ENCODE assay signal across 12 cellular contexts in the genomic region with DNA sequence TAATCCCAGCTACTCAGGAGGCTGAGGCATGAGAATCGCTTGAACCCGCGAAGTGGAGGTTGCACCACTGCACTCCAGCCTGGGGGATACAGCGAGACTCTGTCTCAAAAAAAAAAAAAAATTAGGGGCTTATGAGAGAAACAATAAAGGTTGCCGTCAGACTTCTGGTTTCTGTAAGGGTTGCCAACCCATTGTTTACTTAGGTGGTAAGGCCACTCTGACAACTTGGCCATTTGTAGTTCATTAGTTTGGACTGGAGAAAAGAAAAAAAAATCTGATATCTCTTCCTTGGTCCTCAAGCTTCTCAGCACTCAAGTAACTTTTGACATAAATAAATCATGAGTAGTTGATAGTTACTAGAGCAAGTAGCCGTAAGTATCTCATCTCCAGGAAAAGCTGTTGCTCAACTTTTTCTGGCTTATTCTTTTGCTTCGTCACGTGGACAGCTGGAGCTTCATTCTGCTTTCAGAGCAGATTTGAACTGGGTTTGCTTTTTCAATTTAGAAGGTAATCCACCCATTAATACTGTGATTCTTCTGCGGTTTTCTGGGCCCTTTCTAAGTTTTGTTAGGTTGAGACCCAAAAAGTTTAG. TPM values are rescaled to one million over a fixed set of nuclear protein-coding genes. Genes with fewer than 3 reads are reported as not detected.
DNase-seq lines count a peak whose midpoint lies in the region; ATAC-seq, FAIRE-seq and TF ChIP-seq lines count a peak whose summit lies in the region.
"Had no signal": no experiment of that assay in that cellular context is flagged by ENCODE, and none has a peak within 500 bp of the region (broad histone marks: within the 10 kb centered on the region; RNA-seq: fewer than 3 reads in every experiment).

No MANE protein-coding gene starts in this region.

- no TSS peak for BruUV-seq in K562 (replicated peaks; lab: Mats Ljungman, UMichigan)

- H3K9ac ChIP-seq in GM23248 = peak overlapping the region; percentile 11; the same call in 1 of the 2 replicates
- no peak overlapping the region for H3K9ac ChIP-seq in K562 (ENCODE audit: insufficient read depth in 1 of 2, low read depth in 2 of 2, low read length in 2 of 2)
- peak overlapping the region in 1 of 3 donors; percentile 39 for H3K9ac ChIP-seq in skeletal muscle tissue (ENCODE audit: low read depth in 1 of 3, low read length in 3 of 3)
- H3K9ac ChIP-seq in neuronal stem cell (ENCODE audit: low read depth, low read length, poor library complexity) = no peak overlapping the region

- no peak overlapping the region for H2AFZ ChIP-seq in GM23248
- H2AFZ ChIP-seq in K562 (ENCODE audit: low read depth, low read length) = no peak overlapping the region
- H2AFZ ChIP-seq in hepatocyte = no peak overlapping the region
- H2AFZ ChIP-seq in neuronal stem cell (ENCODE audit: low read length) = no peak overlapping the region

- peak; percentile 69 for ATAC-seq in K562
- no peak for ATAC-seq in HG03095 (IDR thresholded peaks at IDR 0.05; ENCODE audit: unreplicated experiment)

- peaks cover 100% of the 10 kb centered on the region for H3K79me2 ChIP-seq in GM23248 (ENCODE audit: insufficient read depth)
- peaks cover 96% of the 10 kb centered on the region for H3K79me2 ChIP-seq in K562 (ENCODE audit: control insufficient read depth, insufficient read depth, low read length)
- peaks cover 99% of the 10 kb centered on the region for H3K79me2 ChIP-seq in hepatocyte

- H3K9me2 ChIP-seq in GM23248 (ENCODE audit: insufficient read depth) (no peaks in the 10 kb centered on the region), hepatocyte (replicated peaks; ENCODE audit: insufficient read depth) (no peaks in the 10 kb centered on the region)

- no peak overlapping the region for H3K14ac ChIP-seq in neuronal stem cell (ENCODE audit: low read length)

- H2BK12ac ChIP-seq in neuronal stem cell (ENCODE audit: low read length) = no peak overlapping the region

- TF ChIP-seq CTCF in K562 (IDR thresholded peaks at IDR 0.05 in 2 of 3, conservative IDR thresholded peaks at IDR 0.05 in 1 of 3; ENCODE audit: insufficient read depth in 2 of 3, low read depth in 1 of 3, low read length in 3 of 3) (no peak), hepatocyte (IDR thresholded peaks at IDR 0.05; ENCODE audit: poor library complexity) (no peak), BE2C (IDR thresholded peaks at IDR 0.05; ENCODE audit: low read depth, low read length) (no peak), WERI-Rb-1 (IDR thresholded peaks at IDR 0.05; ENCODE audit: low read depth, low read length) (no peak)

- H3K27me3 ChIP-seq in GM23248 (replicated peaks; ENCODE audit: insufficient read depth) = no peaks in the 10 kb centered on the region
- H3K27me3 ChIP-seq in K562 (ENCODE audit: control insufficient read depth in 2 of 2, insufficient read depth in 2 of 2, low read length in 2 of 2) = no peaks in the 10 kb centered on the region
- H3K27me3 ChIP-seq in hepatocyte = no peaks in the 10 kb centered on the region
- no peaks in the 10 kb centered on the region for H3K27me3 ChIP-seq in skeletal muscle tissue (ENCODE audit: control insufficient read depth in 3 of 3, insufficient read depth in 3 of 3, low read length in 3 of 3)
- H3K27me3 ChIP-seq in BE2C = no peaks in the 10 kb centered on the region
- no peaks in the 10 kb centered on the region for H3K27me3 ChIP-seq in neuronal stem cell (ENCODE audit: control insufficient read depth in 3 of 3, insufficient read depth in 3 of 3, low read depth in 1 of 3, low read length in 3 of 3)
- no peaks in the 10 kb centered on the region for H3K27me3 ChIP-seq in WERI-Rb-1 (ENCODE audit: insufficient read depth, low read depth, severe bottlenecking)

- TF ChIP-seq EP300 in K562 (IDR thresholded peaks at IDR 0.05; ENCODE audit: low read length) = no peak

- in situ Hi-C loops in GM23248 (cut with MboI) (no loop called here), K562 (cut with MboI) (no loop called here)

- FAIRE-seq in K562 (lab: Jason Lieb, UNC) = peak; percentile 92

- no peak for TF ChIP-seq POLR2A in K562 (conservative IDR thresholded peaks at IDR 0.05)

- no peak overlapping the region for H3K18ac ChIP-seq in neuronal stem cell (ENCODE audit: low read length)

- H4K20me1 ChIP-seq in GM23248 (ENCODE audit: insufficient read depth) = peaks cover 22% of the 10 kb centered on the region; the same call in 1 of the 2 replicates
- peaks cover 17% of the 10 kb centered on the region; the same call in 1 of the 2 replicates for H4K20me1 ChIP-seq in K562 (replicated peaks; ENCODE audit: control insufficient read depth, insufficient read depth, low read length)
- peaks cover 58% of the 10 kb centered on the region for H4K20me1 ChIP-seq in hepatocyte (ENCODE audit: insufficient read depth, poor library complexity, severe bottlenecking)

- no peak overlapping the region for H2AK5ac ChIP-seq in neuronal stem cell (ENCODE audit: low read depth, low read length)

- H3K23ac ChIP-seq in neuronal stem cell (ENCODE audit: low read depth, low read length, poor library complexity) = no peak overlapping the region

- no peak overlapping the region for H4K8ac ChIP-seq in neuronal stem cell (ENCODE audit: low read depth, low read length)

- H3K9me3 ChIP-seq in GM23248 (ENCODE audit: low read depth) (no peaks in the 10 kb centered on the region), K562 (replicated peaks; ENCODE audit: control insufficient read depth, insufficient read depth, low read depth, low read length) (no peaks in the 10 kb centered on the region), hepatocyte (ENCODE audit: low read depth) (no peaks in the 10 kb centered on the region), skeletal muscle tissue (ENCODE audit: control insufficient read depth in 3 of 3, low read length in 3 of 3) (no peaks in the 10 kb centered on the region), BE2C (no peaks in the 10 kb centered on the region), neuronal stem cell (replicated peaks in 1 of 2; ENCODE audit: control insufficient read depth in 2 of 2, insufficient read depth in 1 of 2, low read depth in 1 of 2, low read length in 2 of 2) (peaks cover 0 to 2% of the 10 kb centered on the region in 2 donors), WERI-Rb-1 (ENCODE audit: severe bottlenecking) (no peaks in the 10 kb centered on the region)

- DNase-seq in GM23248 = peak; percentile 78
- DNase-seq in K562 (ENCODE audit: extremely low read depth in 1 of 4, low spot score in 3 of 4) = peak in 2 of 4 experiments; percentile 22 to 53
- peak; percentile 42 for DNase-seq in hepatocyte (ENCODE audit: low spot score)
- DNase-seq in BE2C = no peak
- no peak for DNase-seq in neuronal stem cell (ENCODE audit: low spot score)
- no peak for DNase-seq in WERI-Rb-1
- DNase-seq: NCI-H69, retina, T1000 had no signal

- 54 to 56% methylated on average over 9 of the region's 9 CpGs for WGBS in GM23248 (ENCODE audit: low coverage in 1 of 2, low lambda C conversion rate in 2 of 2, missing lambda C conversion rate in 2 of 2), 2 experiments
- 10% methylated on average over 5 of the region's 9 CpGs for WGBS in K562 (ENCODE audit: insufficient coverage, low coverage, missing lambda C conversion rate)
- 84% methylated on average over 9 of the region's 9 CpGs for WGBS in hepatocyte (ENCODE audit: low lambda C conversion rate, missing lambda C conversion rate)
- WGBS in neuronal stem cell (ENCODE audit: extremely low coverage in 2 of 2, insufficient read length in 2 of 2, insufficient replicate concordance in 1 of 2), 2 donors = no CpG with 5 or more reads among the region's 9 CpGs

- no peak overlapping the region for H2BK120ac ChIP-seq in neuronal stem cell (ENCODE audit: low read depth, low read length)

- H2BK5ac ChIP-seq in neuronal stem cell (ENCODE audit: low read length) = no peak overlapping the region

- H3K9me1 ChIP-seq in K562 (ENCODE audit: control insufficient read depth, insufficient read depth, low read length) = no peaks in the 10 kb centered on the region

- no peak overlapping the region for H4K91ac ChIP-seq in neuronal stem cell (ENCODE audit: low read depth, low read length, poor library complexity)

- no peak overlapping the region for H3K4ac ChIP-seq in neuronal stem cell (ENCODE audit: low read length)

- H3K36me3 ChIP-seq in GM23248 (ENCODE audit: low read depth) (no peaks in the 10 kb centered on the region), K562 (ENCODE audit: control insufficient read depth, insufficient read depth, low read length) (peaks cover 11% of the 10 kb centered on the region; the same call in 2 of the 3 replicates), hepatocyte (replicated peaks; ENCODE audit: insufficient read depth, low read depth) (no peaks in the 10 kb centered on the region), skeletal muscle tissue (ENCODE audit: control insufficient read depth in 3 of 3, insufficient read depth in 3 of 3, low read length in 3 of 3) (peaks cover 0 to 2% (median 0%) of the 10 kb centered on the region in 3 donors), BE2C (no peaks in the 10 kb centered on the region), neuronal stem cell (replicated peaks in 1 of 2; ENCODE audit: control insufficient read depth in 2 of 2, insufficient read depth in 2 of 2, low read length in 2 of 2) (peaks cover 0 to 13% of the 10 kb centered on the region in 2 donors), WERI-Rb-1 (peaks cover 14% of the 10 kb centered on the region)

- H3K4me2 ChIP-seq in GM23248 (ENCODE audit: unreplicated experiment) (peak overlapping the region; percentile 19), K562 (ENCODE audit: insufficient read depth, low read length) (no peak overlapping the region), hepatocyte (no peak overlapping the region), neuronal stem cell (ENCODE audit: insufficient read depth, low read length, poor library complexity, severe bottlenecking) (no peak overlapping the region)

- POLR2A ChIA-PET in K562 (lab: Yijun Ruan, JAX) = interaction anchor here (0.6 to 1.3 kb wide), 7 partner anchors 9 to 562 kb away, joined by 3 to 6 read pairs (median 3); a partner anchor contains a TSS

- intact Hi-C loops in K562 (cut with micrococcal nuclease) = no loop called here

- H3K27ac ChIP-seq in GM23248 = peak overlapping the region; percentile 15; the same call in 1 of the 2 replicates
- peak overlapping the region; percentile 52; the same call in 1 of the 3 replicates for H3K27ac ChIP-seq in K562 (ENCODE audit: extremely low read depth, low read depth, low read length)
- H3K27ac ChIP-seq in hepatocyte = peak overlapping the region; percentile 20
- H3K27ac ChIP-seq in skeletal muscle tissue (ENCODE audit: low read depth, low read length) = peak overlapping the region; percentile 66
- no peak overlapping the region for H3K27ac ChIP-seq in neuronal stem cell (replicated peaks; ENCODE audit: low read length)
- no peak overlapping the region for H3K27ac ChIP-seq in WERI-Rb-1

- H3F3A ChIP-seq in GM23248 (ENCODE audit: insufficient read depth) = no peaks in the 10 kb centered on the region

- H2BK15ac ChIP-seq in neuronal stem cell (ENCODE audit: low read length) = no peak overlapping the region

- TF ChIP-seq RAD21 in K562 (CRISPR knock-in tag; conservative IDR thresholded peaks at IDR 0.05 in 1 of 2, IDR thresholded peaks at IDR 0.05 in 1 of 2) = no peak

- H3K4me1 ChIP-seq in GM23248 (ENCODE audit: insufficient read depth) (peaks cover 14% of the 10 kb centered on the region), K562 (replicated peaks in 1 of 2; ENCODE audit: control insufficient read depth in 2 of 2, insufficient read depth in 2 of 2, low read length in 2 of 2) (peaks cover 9 to 16% of the 10 kb centered on the region in 2 experiments), hepatocyte (ENCODE audit: insufficient read depth) (peaks cover 4% of the 10 kb centered on the region), skeletal muscle tissue (ENCODE audit: control insufficient read depth in 3 of 3, insufficient read depth in 3 of 3, low read length in 3 of 3) (peaks cover 15 to 31% (median 17%) of the 10 kb centered on the region in 3 donors), BE2C (no peaks in the 10 kb centered on the region), neuronal stem cell (ENCODE audit: control insufficient read depth in 2 of 2, insufficient read depth in 1 of 2, low read depth in 1 of 2, low read length in 2 of 2) (no peaks in the 10 kb centered on the region)

- peaks cover 4% of the 10 kb centered on the region for H3K79me1 ChIP-seq in neuronal stem cell (ENCODE audit: low read depth, low read length)

- CTCF ChIA-PET in K562 (lab: Yijun Ruan, JAX; ENCODE audit: low intra/inter-chr PET ratio) = no interaction called here

- no peak overlapping the region for H3K4me3 ChIP-seq in GM23248
- no peak overlapping the region for H3K4me3 ChIP-seq in K562
- H3K4me3 ChIP-seq in hepatocyte = no peak overlapping the region
- peak overlapping the region in 1 of 3 donors; percentile 26 for H3K4me3 ChIP-seq in skeletal muscle tissue (ENCODE audit: low read length in 3 of 3)
- no peak overlapping the region for H3K4me3 ChIP-seq in BE2C (ENCODE audit: low read depth, low read length)
- no peak overlapping the region for H3K4me3 ChIP-seq in neuronal stem cell (ENCODE audit: low read length in 2 of 2)
- H3K4me3 ChIP-seq in WERI-Rb-1 (ENCODE audit: low read depth, low read length) = no peak overlapping the region
- H3K4me3 ChIP-seq: coronary artery had no signal

RNA-seq across cellular contexts. Expression of a gene that starts 9.4 kb away (rescaled TPM):
- total RNA-seq in GM23248 (2014; rRNA removed; shearing (Covaris generic)) = 34.9 and 40.5 TPM in 2 replicates
- polyA plus RNA-seq in GM23248 (2016; fragmentation: Nextera tagmentation; extraction: Ambion mirVana) (102 and 103 TPM in 2 replicates), K562 (2011; rRNA removed) (68.8 and 76.2 TPM in 2 replicates), K562 (2014; fragmentation: Illumina TruSeq; extraction: Trizol) (81.8 and 87.8 TPM in 2 replicates), K562 (2014; fragmentation: Nextera tagmentation; extraction: Ambion mirVana) (10 to 100 TPM; 11.0 to 18.6 TPM), K562 (2014; rRNA removed) (84.5 and 91.6 TPM in 2 replicates), hepatocyte (95.3 and 103 TPM in 2 replicates)
- 111 and 159 TPM in 2 replicates for total RNA-seq in K562 (2011; cell fraction: chromatin; rRNA removed; ENCODE audit: low replicate concordance)
- 71.4 and 72.4 TPM in 2 replicates for total RNA-seq in K562 (2011; cell fraction: nucleolus; rRNA removed)
- total RNA-seq in K562 (2011; cell fraction: nucleoplasm; rRNA removed) = 79.0 and 93.2 TPM in 2 replicates
- total RNA-seq in K562 (2014; rRNA removed) (29.0 and 41.7 TPM in 2 replicates), K562 (2014; rRNA removed; fragmentation: Illumina TruSeq; extraction: Trizol) (51.0 and 56.4 TPM in 2 replicates), K562 (2015; rRNA removed; fragmentation: Illumina TruSeq; extraction: Trizol) (57.5 and 59.9 TPM in 2 replicates), K562 (2021) (94.0 and 105 TPM in 2 replicates), hepatocyte (64.9 and 73.9 TPM in 2 replicates), skeletal muscle tissue (26.6 TPM)
- polyA plus RNA-seq in K562 (2011; cell fraction: cytosol; rRNA removed) = 46.1 and 50.8 TPM in 2 replicates
- polyA plus RNA-seq in K562 (2011; cell fraction: nucleus; rRNA removed) = 87.7 and 120 TPM in 2 replicates
- polyA plus RNA-seq in K562 (2012) = 55.3 and 59.0 TPM in 2 replicates
- 54.5 and 59.3 TPM in 2 replicates for polyA minus RNA-seq in K562 (2011; rRNA and poly(A)+ RNA removed)
- polyA minus RNA-seq in K562 (2011; cell fraction: cytosol; rRNA and poly(A)+ RNA removed) = 26.2 and 36.9 TPM in 2 replicates
- 29.8 and 37.3 TPM in 2 replicates for polyA minus RNA-seq in K562 (2011; cell fraction: nucleus; rRNA and poly(A)+ RNA removed)
- 120 TPM for polyA plus RNA-seq in BE2C (2012; ENCODE audit: insufficient read depth, insufficient read length, low read depth)
- polyA plus RNA-seq in neuronal stem cell (2013, experiment 1 of 2) = 33.6 TPM
- 39.3 TPM for polyA plus RNA-seq in neuronal stem cell (2013, experiment 2 of 2)

RNA-seq across cellular contexts. Expression of a gene that starts 11.6 kb away (rescaled TPM):
- 40.5 and 53.9 TPM in 2 replicates for total RNA-seq in GM23248 (2014; rRNA removed; shearing (Covaris generic))
- polyA plus RNA-seq in GM23248 (2016; fragmentation: Nextera tagmentation; extraction: Ambion mirVana) = 93.2 and 93.8 TPM in 2 replicates
- total RNA-seq in K562 (2011; cell fraction: chromatin; rRNA removed; ENCODE audit: low replicate concordance) = 15.6 and 44.0 TPM in 2 replicates
- 20.5 and 22.0 TPM in 2 replicates for total RNA-seq in K562 (2011; cell fraction: nucleolus; rRNA removed)
- 45.9 and 58.2 TPM in 2 replicates for total RNA-seq in K562 (2011; cell fraction: nucleoplasm; rRNA removed)
- total RNA-seq in K562 (2014; rRNA removed) = 275 and 313 TPM in 2 replicates
- total RNA-seq in K562 (2014; rRNA removed; fragmentation: Illumina TruSeq; extraction: Trizol) = 251 and 275 TPM in 2 replicates
- total RNA-seq in K562 (2015; rRNA removed; fragmentation: Illumina TruSeq; extraction: Trizol) = 287 and 321 TPM in 2 replicates
- total RNA-seq in K562 (2021) = 161 and 181 TPM in 2 replicates
- 189 and 280 TPM in 2 replicates for polyA plus RNA-seq in K562 (2011; rRNA removed)
- polyA plus RNA-seq in K562 (2011; cell fraction: cytosol; rRNA removed) = 54.1 and 108 TPM in 2 replicates
- 34.6 and 53.7 TPM in 2 replicates for polyA plus RNA-seq in K562 (2011; cell fraction: nucleus; rRNA removed)
- polyA plus RNA-seq in K562 (2012) = 167 and 221 TPM in 2 replicates
- 223 and 243 TPM in 2 replicates for polyA plus RNA-seq in K562 (2014; fragmentation: Illumina TruSeq; extraction: Trizol)
- polyA plus RNA-seq in K562 (2014; fragmentation: Nextera tagmentation; extraction: Ambion mirVana) = 100 to 1,000 TPM; 354 to 408 TPM
- polyA plus RNA-seq in K562 (2014; rRNA removed) = 381 and 429 TPM in 2 replicates
- polyA minus RNA-seq in K562 (2011; rRNA and poly(A)+ RNA removed) = 45.9 and 50.0 TPM in 2 replicates
- polyA minus RNA-seq in K562 (2011; cell fraction: cytosol; rRNA and poly(A)+ RNA removed) = 23.8 and 27.5 TPM in 2 replicates
- 14.0 and 25.8 TPM in 2 replicates for polyA minus RNA-seq in K562 (2011; cell fraction: nucleus; rRNA and poly(A)+ RNA removed)
- 228 and 247 TPM in 2 replicates for total RNA-seq in hepatocyte
- 193 and 256 TPM in 2 replicates for polyA plus RNA-seq in hepatocyte
- total RNA-seq in skeletal muscle tissue = 54.8 TPM
- polyA plus RNA-seq in BE2C (2012; ENCODE audit: insufficient read depth, insufficient read length, low read depth) = 66.6 TPM
- polyA plus RNA-seq in neuronal stem cell (2013, experiment 1 of 2) = 138 TPM
- polyA plus RNA-seq in neuronal stem cell (2013, experiment 2 of 2) = 148 TPM

RNA-seq across cellular contexts. Expression of a gene that starts 46.3 kb away (rescaled TPM):
- total RNA-seq in GM23248 (2014; rRNA removed; shearing (Covaris generic)) = not detected in 2 replicates
- polyA plus RNA-seq in GM23248 (2016; fragmentation: Nextera tagmentation; extraction: Ambion mirVana) (0.66 and 0.94 TPM in 2 replicates), K562 (2011; rRNA removed) (0.89 and 0.91 TPM in 2 replicates), K562 (2014; fragmentation: Illumina TruSeq; extraction: Trizol) (0.98 and 1.3 TPM in 2 replicates), K562 (2014; fragmentation: Nextera tagmentation; extraction: Ambion mirVana) (1 to 10 TPM; 2.0 TPM), K562 (2014; rRNA removed) (1.7 and 2.0 TPM in 2 replicates), hepatocyte (6.3 and 7.5 TPM in 2 replicates)
- 2.8 and 8.7 TPM in 2 replicates for total RNA-seq in K562 (2011; cell fraction: chromatin; rRNA removed; ENCODE audit: low replicate concordance)
- total RNA-seq in K562 (2011; cell fraction: nucleolus; rRNA removed) = 8.5 and 10.3 TPM in 2 replicates
- total RNA-seq in K562 (2011; cell fraction: nucleoplasm; rRNA removed) = 4.7 and 5.8 TPM in 2 replicates
- total RNA-seq in K562 (2014; rRNA removed) (2.1 and 2.3 TPM in 2 replicates), K562 (2014; rRNA removed; fragmentation: Illumina TruSeq; extraction: Trizol) (0.99 and 1.2 TPM in 2 replicates), K562 (2015; rRNA removed; fragmentation: Illumina TruSeq; extraction: Trizol) (1.1 and 1.2 TPM in 2 replicates), K562 (2021) (1.8 and 3.0 TPM in 2 replicates), hepatocyte (4.3 and 7.7 TPM in 2 replicates), skeletal muscle tissue (1.0 TPM)
- polyA plus RNA-seq in K562 (2011; cell fraction: cytosol; rRNA removed) = 0.52 and 2.0 TPM in 2 replicates
- polyA plus RNA-seq in K562 (2011; cell fraction: nucleus; rRNA removed) = 4.2 and 8.3 TPM in 2 replicates
- 2.1 and 2.4 TPM in 2 replicates for polyA plus RNA-seq in K562 (2012)
- 0.84 and 1.3 TPM in 2 replicates for polyA minus RNA-seq in K562 (2011; rRNA and poly(A)+ RNA removed)
- 0.67 and 0.73 TPM in 2 replicates for polyA minus RNA-seq in K562 (2011; cell fraction: cytosol; rRNA and poly(A)+ RNA removed)
- polyA minus RNA-seq in K562 (2011; cell fraction: nucleus; rRNA and poly(A)+ RNA removed) = 4.8 and 5.0 TPM in 2 replicates
- polyA plus RNA-seq in BE2C (2012; ENCODE audit: insufficient read depth, insufficient read length, low read depth) = 2.1 TPM
- polyA plus RNA-seq in neuronal stem cell (2013, experiment 1 of 2) = 3.1 TPM
- polyA plus RNA-seq in neuronal stem cell (2013, experiment 2 of 2) = 3.0 TPM

RNA-seq across cellular contexts. Expression of a gene that starts 57.6 kb away (rescaled TPM):
- total RNA-seq in GM23248 (2014; rRNA removed; shearing (Covaris generic)) = 994 and 1,188 TPM in 2 replicates
- polyA plus RNA-seq in GM23248 (2016; fragmentation: Nextera tagmentation; extraction: Ambion mirVana) (1,748 and 1,763 TPM in 2 replicates), K562 (2011; rRNA removed) (410 and 460 TPM in 2 replicates), K562 (2014; fragmentation: Illumina TruSeq; extraction: Trizol) (535 and 580 TPM in 2 replicates), K562 (2014; fragmentation: Nextera tagmentation; extraction: Ambion mirVana) (100 to 1,000 TPM; 652 to 746 TPM), K562 (2014; rRNA removed) (419 and 439 TPM in 2 replicates), hepatocyte (1,542 and 1,693 TPM in 2 replicates)
- total RNA-seq in K562 (2011; cell fraction: chromatin; rRNA removed; ENCODE audit: low replicate concordance) = 284 and 466 TPM in 2 replicates
- 746 and 824 TPM in 2 replicates for total RNA-seq in K562 (2011; cell fraction: nucleolus; rRNA removed)
- 510 and 682 TPM in 2 replicates for total RNA-seq in K562 (2011; cell fraction: nucleoplasm; rRNA removed)
- total RNA-seq in K562 (2014; rRNA removed) (381 and 402 TPM in 2 replicates), K562 (2014; rRNA removed; fragmentation: Illumina TruSeq; extraction: Trizol) (258 and 306 TPM in 2 replicates), K562 (2015; rRNA removed; fragmentation: Illumina TruSeq; extraction: Trizol) (403 and 418 TPM in 2 replicates), K562 (2021) (374 and 413 TPM in 2 replicates), hepatocyte (799 and 814 TPM in 2 replicates), skeletal muscle tissue (199 TPM)
- polyA plus RNA-seq in K562 (2011; cell fraction: cytosol; rRNA removed) = 455 and 489 TPM in 2 replicates
- polyA plus RNA-seq in K562 (2011; cell fraction: nucleus; rRNA removed) = 136 and 186 TPM in 2 replicates
- 450 and 660 TPM in 2 replicates for polyA plus RNA-seq in K562 (2012)
- polyA minus RNA-seq in K562 (2011; rRNA and poly(A)+ RNA removed) = 325 and 372 TPM in 2 replicates
- polyA minus RNA-seq in K562 (2011; cell fraction: cytosol; rRNA and poly(A)+ RNA removed) = 155 and 164 TPM in 2 replicates
- 27.5 and 54.3 TPM in 2 replicates for polyA minus RNA-seq in K562 (2011; cell fraction: nucleus; rRNA and poly(A)+ RNA removed)
- polyA plus RNA-seq in BE2C (2012; ENCODE audit: insufficient read depth, insufficient read length, low read depth) = 1,035 TPM
- 171 TPM for polyA plus RNA-seq in neuronal stem cell (2013, experiment 1 of 2)
- 170 TPM for polyA plus RNA-seq in neuronal stem cell (2013, experiment 2 of 2)

RNA-seq across cellular contexts. Expression of a gene that starts 58.9 kb away (rescaled TPM):
- total RNA-seq in GM23248 (2014; rRNA removed; shearing (Covaris generic)) = 2.1 and 7.5 TPM in 2 replicates
- polyA plus RNA-seq in GM23248 (2016; fragmentation: Nextera tagmentation; extraction: Ambion mirVana) = 5.2 and 5.8 TPM in 2 replicates
- total RNA-seq in K562 (2011; cell fraction: chromatin; rRNA removed; ENCODE audit: low replicate concordance) = 6.8 and 11.4 TPM in 2 replicates
- 5.1 and 6.5 TPM in 2 replicates for total RNA-seq in K562 (2011; cell fraction: nucleolus; rRNA removed)
- total RNA-seq in K562 (2011; cell fraction: nucleoplasm; rRNA removed) = 7.7 and 10.2 TPM in 2 replicates
- total RNA-seq in K562 (2014; rRNA removed) = 2.2 and 3.3 TPM in 2 replicates
- total RNA-seq in K562 (2014; rRNA removed; fragmentation: Illumina TruSeq; extraction: Trizol) = 1.6 and 1.7 TPM in 2 replicates
- 1.3 and 2.2 TPM in 2 replicates for total RNA-seq in K562 (2015; rRNA removed; fragmentation: Illumina TruSeq; extraction: Trizol)
- total RNA-seq in K562 (2021) = 3.3 and 3.9 TPM in 2 replicates
- 2.9 and 5.2 TPM in 2 replicates for polyA plus RNA-seq in K562 (2011; rRNA removed)
- 2.5 and 5.4 TPM in 2 replicates for polyA plus RNA-seq in K562 (2011; cell fraction: cytosol; rRNA removed)
- polyA plus RNA-seq in K562 (2011; cell fraction: nucleus; rRNA removed) = 7.6 and 18.2 TPM in 2 replicates
- polyA plus RNA-seq in K562 (2012) = 1.7 and 4.1 TPM in 2 replicates
- polyA plus RNA-seq in K562 (2014; fragmentation: Illumina TruSeq; extraction: Trizol) = 1.4 and 1.9 TPM in 2 replicates
- under 1 TPM; 0.14 to 0.20 TPM for polyA plus RNA-seq in K562 (2014; fragmentation: Nextera tagmentation; extraction: Ambion mirVana)
- polyA plus RNA-seq in K562 (2014; rRNA removed) = 3.5 and 3.6 TPM in 2 replicates
- 2.5 and 3.3 TPM in 2 replicates for polyA minus RNA-seq in K562 (2011; rRNA and poly(A)+ RNA removed)
- 2.2 and 2.9 TPM in 2 replicates for polyA minus RNA-seq in K562 (2011; cell fraction: cytosol; rRNA and poly(A)+ RNA removed)
- polyA minus RNA-seq in K562 (2011; cell fraction: nucleus; rRNA and poly(A)+ RNA removed) = 3.6 and 5.4 TPM in 2 replicates
- 4.9 and 7.3 TPM in 2 replicates for total RNA-seq in hepatocyte
- polyA plus RNA-seq in hepatocyte = 4.4 and 5.1 TPM in 2 replicates
- total RNA-seq in skeletal muscle tissue = 2.6 TPM
- 0.40 TPM for polyA plus RNA-seq in BE2C (2012; ENCODE audit: insufficient read depth, insufficient read length, low read depth)
- polyA plus RNA-seq in neuronal stem cell (2013, experiment 1 of 2) = 2.7 TPM
- polyA plus RNA-seq in neuronal stem cell (2013, experiment 2 of 2) = 2.3 TPM

Comparison
In these comparisons a context has a peak if more than half of its experiments do, and no peak if none do; other contexts are left out.
1. DNase-seq: peak in GM23248 (single experiment) and hepatocyte (single experiment); none in BE2C (single experiment), neuronal stem cell (single experiment) and WERI-Rb-1 (single experiment).
2. H3K27ac ChIP-seq: peak in GM23248 (single experiment), K562 (single experiment), hepatocyte (single experiment) and skeletal muscle tissue (single experiment); none in neuronal stem cell (single experiment) and WERI-Rb-1 (single experiment).